In genomic region chr14:39593339-39593738, GRCh38 we compare ENCODE assay signal across 29 cellular contexts.
"Had no signal": no experiment of that assay in that cellular context is flagged by ENCODE, and none has a peak within 500 bp of the region (broad histone marks: within the 10 kb centered on the region; RNA-seq: fewer than 3 reads in every experiment).

No MANE protein-coding gene starts in this region.

- H3K27ac Mint-ChIP-seq: immature natural killer cell; naive B cell; natural killer cell; nephron progenitor cell; neural progenitor cell; progenitor cell of endocrine pancreas; stimulated activated memory B cell treated with anti-CD40 and anti-IgM and Interleukin-4, amounts not matched to agents 10 μg/mL and 1 μg/mL and 100 μg/mL, for 72 hours had no signal

- H3K27me3 ChIP-seq: heart left ventricle, left lung, neural progenitor cell, neutrophil, ovary, right atrium auricular region, right lobe of liver, thyroid gland, transverse colon, uterus had no signal

- H3K9me3 ChIP-seq: neutrophil, ovary, right atrium auricular region, right lobe of liver, thyroid gland, transverse colon, uterus had no signal

- H3K4me3 ChIP-seq: heart left ventricle, left lung, lower lobe of right lung, neural progenitor cell, ovary, right atrium auricular region, right lobe of liver, smooth muscle cell, thyroid gland, transverse colon, uterus had no signal

- H3K27ac ChIP-seq: heart left ventricle, left lung, lower lobe of right lung, neural progenitor cell, neutrophil, ovary, right atrium auricular region, right lobe of liver, thyroid gland, transverse colon, uterus had no signal

- H3K36me3 ChIP-seq: heart left ventricle, left lung, lower lobe of right lung, neural progenitor cell, neutrophil, ovary, right atrium auricular region, right lobe of liver, thyroid gland, transverse colon, uterus had no signal

- H3K27me3 Mint-ChIP-seq: naive B cell; progenitor cell of endocrine pancreas; stimulated activated memory B cell treated with anti-CD40 and anti-IgM and Interleukin-4, amounts not matched to agents 10 μg/mL and 1 μg/mL and 100 μg/mL, for 72 hours had no signal

- ATAC-seq: heart left ventricle; left colon; left lung; lower lobe of right lung; natural killer cell; right lobe of liver; stimulated activated memory B cell treated with anti-CD40 and anti-IgM and Interleukin-4, amounts not matched to agents 10 μg/mL and 1 μg/mL and 100 μg/mL, for 72 hours had no signal

- H3K4me1 Mint-ChIP-seq: immature natural killer cell; naive B cell; natural killer cell; stimulated activated memory B cell treated with anti-CD40 and anti-IgM and Interleukin-4, amounts not matched to agents 10 μg/mL and 1 μg/mL and 100 μg/mL, for 72 hours had no signal

- H3K4me3 Mint-ChIP-seq: immature natural killer cell; naive B cell; natural killer cell; nephron progenitor cell; neural progenitor cell; stimulated activated memory B cell treated with anti-CD40 and anti-IgM and Interleukin-4, amounts not matched to agents 10 μg/mL and 1 μg/mL and 100 μg/mL, for 72 hours had no signal

- H3K36me3 Mint-ChIP-seq: neural progenitor cell; stimulated activated memory B cell treated with anti-CD40 and anti-IgM and Interleukin-4, amounts not matched to agents 10 μg/mL and 1 μg/mL and 100 μg/mL, for 72 hours had no signal

- H3K4me1 ChIP-seq: heart left ventricle, left lung, lower lobe of right lung, right atrium auricular region, right lobe of liver, thyroid gland, transverse colon, uterus had no signal

- DNase-seq: heart left ventricle; hypothalamus; immature natural killer cell; kidney; left colon; left lung; lower lobe of right lung; mammary epithelial cell; mesenchymal stem cell; naive B cell; natural killer cell; nephron progenitor cell; ovary; right lobe of liver; stimulated activated CD4-positive, alpha-beta T cell treated with anti-CD3 and anti-CD28 coated beads, Interleukin-1b, Interleukin-23, amount 100 ng/mL, for 48 hours; stimulated activated CD4-positive, alpha-beta T cell treated with anti-CD3 and anti-CD28 coated beads, Interleukin-2, amount 100 ng/mL, for 48 hours; stimulated activated CD4-positive, alpha-beta T cell treated with anti-CD3 and anti-CD28 coated beads, Interleukin-4, amount 100 ng/mL, for 4 hours; stimulated activated CD8-positive, alpha-beta memory T cell treated with anti-CD3 and anti-CD28 coated beads, Interleukin-4, amount 100 ng/mL, for 48 hours; stimulated activated naive CD4-positive, alpha-beta T cell treated with Interleukin-2 at 50 U/mL for 16 hours; substantia nigra; thyroid gland; transverse colon; uterus had no signal
